10 cellular contexts compared by ENCODE assay signal in the genomic region with DNA sequence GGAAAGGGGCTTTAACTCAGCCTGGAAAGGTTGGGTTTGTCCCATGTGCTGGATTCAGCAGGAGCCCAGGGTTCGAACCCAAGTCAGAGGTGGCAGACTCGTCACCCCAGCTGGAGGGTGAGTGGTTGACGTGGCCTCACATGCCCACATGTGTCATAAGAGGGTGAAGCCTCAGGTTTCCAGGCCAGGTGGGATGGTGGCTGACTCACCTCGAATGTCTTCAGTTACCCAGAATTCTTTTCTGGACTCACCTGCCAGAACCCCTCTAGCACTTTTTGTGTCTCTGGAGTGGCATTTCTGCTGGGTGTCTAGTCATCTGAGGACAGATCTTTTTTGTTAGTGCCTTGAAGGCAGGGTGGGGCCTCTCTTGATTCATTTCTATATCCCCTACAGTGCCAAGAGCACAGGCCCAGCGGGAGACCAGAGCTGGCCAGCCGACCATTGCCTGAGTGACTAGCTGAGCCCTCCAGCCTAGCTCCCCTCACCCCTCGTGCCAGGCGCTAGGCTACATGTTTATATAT. TPM values are rescaled to one million over a fixed set of nuclear protein-coding genes. Genes with fewer than 3 reads are reported as not detected.
DNase-seq lines count a peak whose midpoint lies in the region; ATAC-seq and TF ChIP-seq lines count a peak whose summit lies in the region.
"Had no signal": no experiment of that assay in that cellular context is flagged by ENCODE, and none has a peak within 500 bp of the region (broad histone marks: within the 10 kb centered on the region; RNA-seq: fewer than 3 reads in every experiment).

No MANE protein-coding gene starts in this region.

- H3K9me2 ChIP-seq in PC-3 (replicated peaks; ENCODE audit: low read length): no peaks in the 10 kb centered on the region

- H3K36me3 Mint-ChIP-seq in CD4-positive, CD25-positive, alpha-beta regulatory T cell: peaks cover 41% of the 10 kb centered on the region

- H2AFZ ChIP-seq in PC-3 (ENCODE audit: low read length): no peak overlapping the region

- peaks cover 18 to 56% (median 29%) of the 10 kb centered on the region in 4 donors for H3K4me1 Mint-ChIP-seq in CD4-positive, CD25-positive, alpha-beta regulatory T cell

- peak overlapping the region; percentile 55 for H3K9ac ChIP-seq in PC-3 (ENCODE audit: low read length)

- 84% methylated on average over 8 of the region's 8 CpGs for WGBS in prostate gland

- POLR2A ChIA-PET in PC-3 (lab: Charles Lee; ENCODE audit: unreplicated experiment): no interaction called here

- H3K9me3 ChIP-seq in CD4-positive, CD25-positive, alpha-beta regulatory T cell (ENCODE audit: control insufficient read depth in 2 of 2, low read length in 2 of 2): no peaks in the 10 kb centered on the region
- H3K9me3 ChIP-seq in PC-3 (ENCODE audit: low read length) (no peaks in the 10 kb centered on the region), prostate gland (no peaks in the 10 kb centered on the region)

- H3K9me3 Mint-ChIP-seq in CD4-positive, CD25-positive, alpha-beta regulatory T cell: no peaks in the 10 kb centered on the region

- in situ Hi-C loops in GM13977 (cut with MboI; ENCODE audit: low pct_unique_long_range_greater_than_20kb, low sequenced_read_pairs, unreplicated experiment): no loop called here

- H4K20me1 ChIP-seq in PC-3 (ENCODE audit: low read length): no peaks in the 10 kb centered on the region

- peaks cover 85% of the 10 kb centered on the region for H3K36me3 ChIP-seq in CD4-positive, CD25-positive, alpha-beta regulatory T cell (ENCODE audit: control insufficient read depth, insufficient read depth, low read length)
- H3K36me3 ChIP-seq in PC-3 (ENCODE audit: low read depth, low read length) (0 out of 2 replicates have a peak, but pooled peaks cover 3% of the 10 kb centered on the region), prostate gland (peaks cover 0 to 4% of the 10 kb centered on the region in 2 donors)

- H3K79me2 ChIP-seq in PC-3 (ENCODE audit: low read length): no peaks in the 10 kb centered on the region

- no peak for TF ChIP-seq POLR2A in prostate gland (IDR thresholded peaks at IDR 0.05)

- H3K27me3 Mint-ChIP-seq in CD4-positive, CD25-positive, alpha-beta regulatory T cell: no peaks in the 10 kb centered on the region

- H3K27ac ChIP-seq in CD4-positive, CD25-positive, alpha-beta regulatory T cell (ENCODE audit: insufficient read depth, low read length, poor library complexity, severe bottlenecking): peak overlapping the region; percentile 58
- H3K27ac ChIP-seq in PC-3 (ENCODE audit: low read length) (peak overlapping the region; percentile 91), cingulate gyrus (ENCODE audit: low read depth, low read length) (peak overlapping the region; percentile 19), prostate gland (peak overlapping the region; percentile 11 to 21)

- CTCF ChIA-PET in PC-3 (lab: Charles Lee): no interaction called here

- ATAC-seq in CD4-positive, CD25-positive, alpha-beta regulatory T cell (ENCODE audit: low read depth in 2 of 2): peak in 1 of 2 donors; percentile 38
- ATAC-seq in PC-3: peak; percentile 66
- no peak for ATAC-seq in GM21619 (IDR thresholded peaks at IDR 0.05; ENCODE audit: unreplicated experiment)
- ATAC-seq in HG02610 (IDR thresholded peaks at IDR 0.05; ENCODE audit: unreplicated experiment): no peak

- BruUV-seq in PC-3 (replicated peaks; lab: Mats Ljungman, UMichigan): no TSS peak

- TF ChIP-seq CTCF in PC-3 (conservative IDR thresholded peaks at IDR 0.05; ENCODE audit: low read depth, low read length) (no peak), prostate gland (IDR thresholded peaks at IDR 0.05) (no peak), GM13977 (IDR thresholded peaks at IDR 0.05; ENCODE audit: extremely low read depth, insufficient read depth, missing control alignments) (no peak)

- peak in 1 of 3 donors; percentile 34 for DNase-seq in CD4-positive, CD25-positive, alpha-beta regulatory T cell
- DNase-seq in PC-3: peak; percentile 98
- DNase-seq in prostate gland (ENCODE audit: low spot score): no peak
- no peak for DNase-seq in HUDEP-2 (lab: John Stamatoyannopoulos, UW; ENCODE audit: unreplicated experiment in 76 of 76)
- no peak for DNase-seq in GM13977 (ENCODE audit: low spot score)
- DNase-seq: DND-41, NCI-H69 had no signal

- peak overlapping the region; percentile 61 for H3K4me2 ChIP-seq in PC-3 (ENCODE audit: low read length)

- H3K4me3 ChIP-seq in CD4-positive, CD25-positive, alpha-beta regulatory T cell (ENCODE audit: low read depth, low read length): no peak overlapping the region
- no peak overlapping the region for H3K4me3 ChIP-seq in PC-3 (ENCODE audit: low read length)
- no peak overlapping the region for H3K4me3 ChIP-seq in prostate gland

- peaks cover 7% of the 10 kb centered on the region for H3F3A ChIP-seq in PC-3 (ENCODE audit: low read length, unreplicated experiment)

- peak overlapping the region in 2 of 3 donors; percentile 81 to 90 for H3K27ac Mint-ChIP-seq in CD4-positive, CD25-positive, alpha-beta regulatory T cell

- intact Hi-C loops in PC-3 (cut with micrococcal nuclease): no loop called here
- intact Hi-C loops in prostate gland (cut with DNase I): no loop called here

- H3K4me1 ChIP-seq in CD4-positive, CD25-positive, alpha-beta regulatory T cell (ENCODE audit: control insufficient read depth, insufficient read depth, low read length, poor library complexity, severe bottlenecking): peaks cover 46% of the 10 kb centered on the region
- H3K4me1 ChIP-seq in PC-3 (ENCODE audit: insufficient read depth, low read length) (peaks cover 34% of the 10 kb centered on the region), prostate gland (replicated peaks) (peaks cover 18% of the 10 kb centered on the region)

- no peaks in the 10 kb centered on the region for H3K27me3 ChIP-seq in CD4-positive, CD25-positive, alpha-beta regulatory T cell (ENCODE audit: control insufficient read depth, insufficient read depth, low read length)
- H3K27me3 ChIP-seq in PC-3 (ENCODE audit: low read length) (no peaks in the 10 kb centered on the region), prostate gland (replicated peaks; ENCODE audit: insufficient read depth) (no peaks in the 10 kb centered on the region)

- peak overlapping the region in 1 of 4 donors; percentile 75 for H3K4me3 Mint-ChIP-seq in CD4-positive, CD25-positive, alpha-beta regulatory T cell

RNA-seq across cellular contexts. Expression of gene IL6R, which starts 28.1 kb away (rescaled TPM):
- 135 TPM for total RNA-seq in CD4-positive, CD25-positive, alpha-beta regulatory T cell
- 10 to 100 TPM; 54.5 to 84.4 (median 62.2) TPM for polyA plus RNA-seq in CD4-positive, CD25-positive, alpha-beta regulatory T cell
- 16.1 and 43.3 TPM in 2 replicates for total RNA-seq in PC-3 (2014; rRNA removed)
- total RNA-seq in prostate gland: 10 to 100 TPM; 70.1 to 80.7 TPM

Comparison
In these comparisons a context has a peak if more than half of its experiments do, and no peak if none do; other contexts are left out.
1. H3K27ac ChIP-seq: peak in every context shown above with its lines; median percentile 91 in PC-3; 58 in CD4-positive, CD25-positive, alpha-beta regulatory T cell; 19 in cingulate gyrus; 16 in prostate gland.